1 cellular context compared by ENCODE assay signal in the genomic region with DNA sequence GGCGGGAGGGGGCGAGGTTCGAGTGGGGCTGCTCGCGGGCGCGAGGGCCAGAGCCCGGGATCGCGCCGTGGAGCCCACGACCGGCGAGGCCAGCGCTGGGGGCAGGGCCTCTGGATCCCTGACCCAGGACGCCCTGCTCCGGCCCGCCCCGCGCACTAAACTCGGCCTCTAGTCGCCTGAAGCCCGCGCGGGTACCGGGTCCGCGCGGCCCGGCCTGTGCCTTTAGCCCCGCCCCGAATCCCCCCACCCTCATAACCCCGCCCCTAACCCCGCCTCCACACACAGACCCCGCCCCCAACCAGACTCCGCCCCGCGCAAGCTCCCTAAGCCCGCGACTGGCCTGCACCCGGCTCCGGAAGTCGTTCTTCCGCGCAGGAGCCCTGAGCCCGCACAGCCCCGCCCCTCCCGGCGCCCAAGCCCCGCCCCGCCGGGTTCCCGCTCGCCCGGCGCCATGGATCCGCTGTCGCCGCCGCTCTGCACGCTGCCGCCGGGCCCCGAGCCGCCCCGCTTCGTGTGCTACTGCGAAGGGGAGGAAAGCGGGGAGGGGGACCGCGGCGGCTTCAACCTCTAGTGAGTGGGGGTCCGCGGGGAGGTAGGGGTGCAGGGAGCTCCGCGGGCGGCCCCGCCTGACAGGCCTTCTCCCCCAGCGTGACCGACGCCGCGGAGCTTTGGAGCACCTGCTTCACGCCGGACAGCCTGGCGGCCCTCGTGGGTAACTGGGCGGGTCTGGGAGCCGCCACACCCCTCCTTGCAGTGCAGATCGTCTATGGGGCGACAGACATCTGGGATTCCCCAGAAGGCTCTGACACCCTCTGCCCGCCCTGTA.
TF ChIP-seq lines count a peak whose summit lies in the region.

PAXX (plus strand) TSS at position 430 of the 826 bp plus-strand sequence; CDS start at position 452, 22 bp downstream.

TF ChIP-seq in HEK293, 187 proteins besides CTCF, POLR2A, EP300 and RAD21 (continued from another document and continues in another):
- TF ChIP-seq ZNF501 (tag by site-specific recombination; IDR thresholded peaks at IDR 0.05) (peak; percentile 78), ZFP41 (tag by site-specific recombination; IDR thresholded peaks at IDR 0.05; ENCODE audit: borderline replicate concordance) (no peak), MZF1 (tag by site-specific recombination; IDR thresholded peaks at IDR 0.05; ENCODE audit: borderline replicate concordance) (no peak), TRIM28 (IDR thresholded peaks at IDR 0.05; ENCODE audit: borderline replicate concordance, low read length) (no peak), ZNF19 (tag by site-specific recombination; IDR thresholded peaks at IDR 0.05; ENCODE audit: low read depth) (no peak), ZNF792 (tag by site-specific recombination; IDR thresholded peaks at IDR 0.05) (no peak), ZEB2 (tag by site-specific recombination; IDR thresholded peaks at IDR 0.05) (peak; percentile 79; the same call in 1 of the 2 replicates), ZNF37A (tag by site-specific recombination; IDR thresholded peaks at IDR 0.05) (no peak), ZNF112 (tag by site-specific recombination; IDR thresholded peaks at IDR 0.05) (no peak), ZNF324 (tag by site-specific recombination; IDR thresholded peaks at IDR 0.05) (0 out of 2 replicates have a peak, but pooled peaks have one; percentile 34), KLF16 (tag by site-specific recombination; IDR thresholded peaks at IDR 0.05) (peak; percentile 93), ZNF140 (tag by site-specific recombination; IDR thresholded peaks at IDR 0.05) (no peak), ZBTB10 (tag by site-specific recombination; IDR thresholded peaks at IDR 0.05) (0 out of 2 replicates have a peak, but pooled peaks have one; percentile 34), KLF10 (tag by site-specific recombination; IDR thresholded peaks at IDR 0.05) (peak; percentile 83), ZNF202 (tag by site-specific recombination; IDR thresholded peaks at IDR 0.05; ENCODE audit: borderline replicate concordance) (no peak), ZNF302 (tag by site-specific recombination; IDR thresholded peaks at IDR 0.05; ENCODE audit: low read depth) (no peak), HOXC10 (CRISPR knock-in tag; IDR thresholded peaks at IDR 0.05) (no peak), SCRT1 (tag by site-specific recombination; IDR thresholded peaks at IDR 0.05; ENCODE audit: borderline replicate concordance) (no peak), ZNF837 (tag by site-specific recombination; IDR thresholded peaks at IDR 0.05) (no peak), ZIC2 (tag by site-specific recombination; IDR thresholded peaks at IDR 0.05) (peak; percentile 54), ZNF692 (tag by site-specific recombination; IDR thresholded peaks at IDR 0.05) (peak; percentile 93), SCRT2 (tag by site-specific recombination; IDR thresholded peaks at IDR 0.05) (peak; percentile 22; the same call in 1 of the 2 replicates), IKZF3 (tag by site-specific recombination; IDR thresholded peaks at IDR 0.05) (no peak), ZNF555 (tag by site-specific recombination; conservative IDR thresholded peaks at IDR 0.05) (no peak), ZFHX2 (tag by site-specific recombination; conservative IDR thresholded peaks at IDR 0.05) (0 out of 2 replicates have a peak, but pooled peaks have one; percentile 7), ZNF394 (tag by site-specific recombination; IDR thresholded peaks at IDR 0.05; ENCODE audit: borderline replicate concordance) (peak; percentile 87), SP7 (tag by site-specific recombination; IDR thresholded peaks at IDR 0.05) (peak; percentile 66), ZNF660 (tag by site-specific recombination; IDR thresholded peaks at IDR 0.05) (no peak; the same call in none of the 2 replicates), ZFP69B (tag by site-specific recombination; IDR thresholded peaks at IDR 0.05) (peak; percentile 79), HOXA7 (CRISPR knock-in tag; IDR thresholded peaks at IDR 0.05; ENCODE audit: borderline replicate concordance) (0 out of 2 replicates have a peak, but pooled peaks have one; percentile 53), ZNF473 (tag by site-specific recombination; IDR thresholded peaks at IDR 0.05) (no peak), ZNF571 (tag by site-specific recombination; IDR thresholded peaks at IDR 0.05) (no peak), KLF7 (tag by site-specific recombination; IDR thresholded peaks at IDR 0.05; ENCODE audit: borderline replicate concordance) (peak; percentile 52; the same call in 1 of the 2 replicates), GLIS1 (tag by site-specific recombination; IDR thresholded peaks at IDR 0.05) (peak; percentile 49; the same call in 1 of the 2 replicates)
- TF ChIP-seq, protein P1, sequence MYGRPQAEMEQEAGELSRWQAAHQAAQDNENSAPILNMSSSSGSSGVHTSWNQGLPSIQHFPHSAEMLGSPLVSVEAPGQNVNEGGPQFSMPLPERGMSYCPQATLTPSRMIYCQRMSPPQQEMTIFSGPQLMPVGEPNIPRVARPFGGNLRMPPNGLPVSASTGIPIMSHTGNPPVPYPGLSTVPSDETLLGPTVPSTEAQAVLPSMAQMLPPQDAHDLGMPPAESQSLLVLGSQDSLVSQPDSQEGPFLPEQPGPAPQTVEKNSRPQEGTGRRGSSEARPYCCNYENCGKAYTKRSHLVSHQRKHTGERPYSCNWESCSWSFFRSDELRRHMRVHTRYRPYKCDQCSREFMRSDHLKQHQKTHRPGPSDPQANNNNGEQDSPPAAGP (tag by site-specific recombination; IDR thresholded peaks at IDR 0.05): peak; percentile 69
- TF ChIP-seq, protein P2, sequence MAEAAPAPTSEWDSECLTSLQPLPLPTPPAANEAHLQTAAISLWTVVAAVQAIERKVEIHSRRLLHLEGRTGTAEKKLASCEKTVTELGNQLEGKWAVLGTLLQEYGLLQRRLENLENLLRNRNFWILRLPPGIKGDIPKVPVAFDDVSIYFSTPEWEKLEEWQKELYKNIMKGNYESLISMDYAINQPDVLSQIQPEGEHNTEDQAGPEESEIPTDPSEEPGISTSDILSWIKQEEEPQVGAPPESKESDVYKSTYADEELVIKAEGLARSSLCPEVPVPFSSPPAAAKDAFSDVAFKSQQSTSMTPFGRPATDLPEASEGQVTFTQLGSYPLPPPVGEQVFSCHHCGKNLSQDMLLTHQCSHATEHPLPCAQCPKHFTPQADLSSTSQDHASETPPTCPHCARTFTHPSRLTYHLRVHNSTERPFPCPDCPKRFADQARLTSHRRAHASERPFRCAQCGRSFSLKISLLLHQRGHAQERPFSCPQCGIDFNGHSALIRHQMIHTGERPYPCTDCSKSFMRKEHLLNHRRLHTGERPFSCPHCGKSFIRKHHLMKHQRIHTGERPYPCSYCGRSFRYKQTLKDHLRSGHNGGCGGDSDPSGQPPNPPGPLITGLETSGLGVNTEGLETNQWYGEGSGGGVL (tag by site-specific recombination; IDR thresholded peaks at IDR 0.05): peak; percentile 53
- TF ChIP-seq, protein P3, sequence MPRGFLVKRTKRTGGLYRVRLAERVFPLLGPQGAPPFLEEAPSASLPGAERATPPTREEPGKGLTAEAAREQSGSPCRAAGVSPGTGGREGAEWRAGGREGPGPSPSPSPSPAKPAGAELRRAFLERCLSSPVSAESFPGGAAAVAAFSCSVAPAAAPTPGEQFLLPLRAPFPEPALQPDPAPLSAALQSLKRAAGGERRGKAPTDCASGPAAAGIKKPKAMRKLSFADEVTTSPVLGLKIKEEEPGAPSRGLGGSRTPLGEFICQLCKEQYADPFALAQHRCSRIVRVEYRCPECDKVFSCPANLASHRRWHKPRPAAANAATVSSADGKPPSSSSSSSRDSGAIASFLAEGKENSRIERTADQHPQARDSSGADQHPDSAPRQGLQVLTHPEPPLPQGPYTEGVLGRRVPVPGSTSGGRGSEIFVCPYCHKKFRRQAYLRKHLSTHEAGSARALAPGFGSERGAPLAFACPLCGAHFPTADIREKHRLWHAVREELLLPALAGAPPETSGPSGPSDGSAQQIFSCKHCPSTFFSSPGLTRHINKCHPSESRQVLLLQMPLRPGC (tag by site-specific recombination; IDR thresholded peaks at IDR 0.05): 0 out of 2 replicates have a peak, but pooled peaks have one; percentile 14
- TF ChIP-seq, protein P4, sequence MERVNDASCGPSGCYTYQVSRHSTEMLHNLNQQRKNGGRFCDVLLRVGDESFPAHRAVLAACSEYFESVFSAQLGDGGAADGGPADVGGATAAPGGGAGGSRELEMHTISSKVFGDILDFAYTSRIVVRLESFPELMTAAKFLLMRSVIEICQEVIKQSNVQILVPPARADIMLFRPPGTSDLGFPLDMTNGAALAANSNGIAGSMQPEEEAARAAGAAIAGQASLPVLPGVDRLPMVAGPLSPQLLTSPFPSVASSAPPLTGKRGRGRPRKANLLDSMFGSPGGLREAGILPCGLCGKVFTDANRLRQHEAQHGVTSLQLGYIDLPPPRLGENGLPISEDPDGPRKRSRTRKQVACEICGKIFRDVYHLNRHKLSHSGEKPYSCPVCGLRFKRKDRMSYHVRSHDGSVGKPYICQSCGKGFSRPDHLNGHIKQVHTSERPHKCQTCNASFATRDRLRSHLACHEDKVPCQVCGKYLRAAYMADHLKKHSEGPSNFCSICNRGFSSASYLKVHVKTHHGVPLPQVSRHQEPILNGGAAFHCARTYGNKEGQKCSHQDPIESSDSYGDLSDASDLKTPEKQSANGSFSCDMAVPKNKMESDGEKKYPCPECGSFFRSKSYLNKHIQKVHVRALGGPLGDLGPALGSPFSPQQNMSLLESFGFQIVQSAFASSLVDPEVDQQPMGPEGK (tag by site-specific recombination; IDR thresholded peaks at IDR 0.05): peak; percentile 68; the same call in 1 of the 2 replicates
- TF ChIP-seq, protein P5, sequence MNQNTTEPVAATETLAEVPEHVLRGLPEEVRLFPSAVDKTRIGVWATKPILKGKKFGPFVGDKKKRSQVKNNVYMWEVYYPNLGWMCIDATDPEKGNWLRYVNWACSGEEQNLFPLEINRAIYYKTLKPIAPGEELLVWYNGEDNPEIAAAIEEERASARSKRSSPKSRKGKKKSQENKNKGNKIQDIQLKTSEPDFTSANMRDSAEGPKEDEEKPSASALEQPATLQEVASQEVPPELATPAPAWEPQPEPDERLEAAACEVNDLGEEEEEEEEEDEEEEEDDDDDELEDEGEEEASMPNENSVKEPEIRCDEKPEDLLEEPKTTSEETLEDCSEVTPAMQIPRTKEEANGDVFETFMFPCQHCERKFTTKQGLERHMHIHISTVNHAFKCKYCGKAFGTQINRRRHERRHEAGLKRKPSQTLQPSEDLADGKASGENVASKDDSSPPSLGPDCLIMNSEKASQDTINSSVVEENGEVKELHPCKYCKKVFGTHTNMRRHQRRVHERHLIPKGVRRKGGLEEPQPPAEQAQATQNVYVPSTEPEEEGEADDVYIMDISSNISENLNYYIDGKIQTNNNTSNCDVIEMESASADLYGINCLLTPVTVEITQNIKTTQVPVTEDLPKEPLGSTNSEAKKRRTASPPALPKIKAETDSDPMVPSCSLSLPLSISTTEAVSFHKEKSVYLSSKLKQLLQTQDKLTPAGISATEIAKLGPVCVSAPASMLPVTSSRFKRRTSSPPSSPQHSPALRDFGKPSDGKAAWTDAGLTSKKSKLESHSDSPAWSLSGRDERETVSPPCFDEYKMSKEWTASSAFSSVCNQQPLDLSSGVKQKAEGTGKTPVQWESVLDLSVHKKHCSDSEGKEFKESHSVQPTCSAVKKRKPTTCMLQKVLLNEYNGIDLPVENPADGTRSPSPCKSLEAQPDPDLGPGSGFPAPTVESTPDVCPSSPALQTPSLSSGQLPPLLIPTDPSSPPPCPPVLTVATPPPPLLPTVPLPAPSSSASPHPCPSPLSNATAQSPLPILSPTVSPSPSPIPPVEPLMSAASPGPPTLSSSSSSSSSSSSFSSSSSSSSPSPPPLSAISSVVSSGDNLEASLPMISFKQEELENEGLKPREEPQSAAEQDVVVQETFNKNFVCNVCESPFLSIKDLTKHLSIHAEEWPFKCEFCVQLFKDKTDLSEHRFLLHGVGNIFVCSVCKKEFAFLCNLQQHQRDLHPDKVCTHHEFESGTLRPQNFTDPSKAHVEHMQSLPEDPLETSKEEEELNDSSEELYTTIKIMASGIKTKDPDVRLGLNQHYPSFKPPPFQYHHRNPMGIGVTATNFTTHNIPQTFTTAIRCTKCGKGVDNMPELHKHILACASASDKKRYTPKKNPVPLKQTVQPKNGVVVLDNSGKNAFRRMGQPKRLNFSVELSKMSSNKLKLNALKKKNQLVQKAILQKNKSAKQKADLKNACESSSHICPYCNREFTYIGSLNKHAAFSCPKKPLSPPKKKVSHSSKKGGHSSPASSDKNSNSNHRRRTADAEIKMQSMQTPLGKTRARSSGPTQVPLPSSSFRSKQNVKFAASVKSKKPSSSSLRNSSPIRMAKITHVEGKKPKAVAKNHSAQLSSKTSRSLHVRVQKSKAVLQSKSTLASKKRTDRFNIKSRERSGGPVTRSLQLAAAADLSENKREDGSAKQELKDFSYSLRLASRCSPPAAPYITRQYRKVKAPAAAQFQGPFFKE (tag by site-specific recombination; IDR thresholded peaks at IDR 0.05; ENCODE audit: borderline replicate concordance): no peak
